Comparison of ENCODE assay signal across 1 cellular context in genomic region chr2:163132850-163133249, GRCh38.
TF ChIP-seq lines count a peak whose summit lies in the region.

No MANE protein-coding gene starts in this region.

TF ChIP-seq in HCT116, 20 proteins besides CTCF, POLR2A, EP300 and RAD21 (continued from another document):
- TF ChIP-seq YY1 (IDR thresholded peaks at IDR 0.05; ENCODE audit: extremely low read depth, insufficient replicate concordance, low read depth, low read length), result no peak
- TF ChIP-seq SIN3A (IDR thresholded peaks at IDR 0.05; ENCODE audit: low read depth), result no peak
- TF ChIP-seq CBX3 (IDR thresholded peaks at IDR 0.05; ENCODE audit: low read depth), result no peak
- no peak for TF ChIP-seq POLR2AphosphoS5 (IDR thresholded peaks at IDR 0.05; ENCODE audit: low read depth, low read length)
